Comparison of ENCODE assay signal across 20 cellular contexts in genomic region chr13:108960006-108960405, GRCh38.
"Had no signal": no experiment of that assay in that cellular context is flagged by ENCODE, and none has a peak within 500 bp of the region (broad histone marks: within the 10 kb centered on the region; RNA-seq: fewer than 3 reads in every experiment).

No MANE protein-coding gene starts in this region.

- H3K4me2 ChIP-seq: hepatocyte had no signal

- H3K27ac ChIP-seq: colonic mucosa, foreskin keratinocyte, heart left ventricle, hepatocyte, left lung, lower lobe of right lung had no signal

- ATAC-seq: effector memory CD8-positive, alpha-beta T cell; gastroesophageal sphincter; left lung; left ventricle myocardium superior; lower lobe of right lung; naive thymus-derived CD4-positive, alpha-beta T cell had no signal

- H2AFZ ChIP-seq: hepatocyte had no signal

- H3K4me3 ChIP-seq: colonic mucosa, esophagus muscularis mucosa, gastroesophageal sphincter, heart left ventricle, hepatocyte, left lung, lower lobe of right lung had no signal

- H3K27me3 ChIP-seq: colonic mucosa, esophagus muscularis mucosa, foreskin keratinocyte, gastroesophageal sphincter, heart left ventricle, hepatocyte, left lung had no signal

- H3K4me1 ChIP-seq: colonic mucosa, left lung, lower lobe of right lung had no signal

- H3K9me3 ChIP-seq: colonic mucosa, esophagus muscularis mucosa, gastroesophageal sphincter, heart left ventricle, left lung, lower lobe of right lung had no signal

- DNase-seq: colonic mucosa; cortex of kidney; effector CD8-positive, alpha-beta T cell; effector memory CD8-positive, alpha-beta T cell; endodermal cell; heart left ventricle; immature natural killer cell; islet precursor cell; kidney; kidney glomerular epithelial cell; left lung; left ventricle myocardium superior; lower lobe of right lung; mesendoderm; midbrain; naive thymus-derived CD4-positive, alpha-beta T cell had no signal

- H3K36me3 ChIP-seq: colonic mucosa, esophagus muscularis mucosa, gastroesophageal sphincter, heart left ventricle, left lung, lower lobe of right lung had no signal
